Comparison of ENCODE assay signal across 8 cellular contexts in genomic region chr11:78030429-78031325, GRCh38. TPM values are rescaled to one million over a fixed set of nuclear protein-coding genes. Genes with fewer than 3 reads are reported as not detected.
DNase-seq lines count a peak whose midpoint lies in the region; ATAC-seq lines count a peak whose summit lies in the region.

No MANE protein-coding gene starts in this region.

- ATAC-seq in GM21447 (IDR thresholded peaks at IDR 0.05; ENCODE audit: unreplicated experiment) (no peak), HG02588 (IDR thresholded peaks at IDR 0.05; ENCODE audit: unreplicated experiment) (no peak)
- ATAC-seq in activated CD8-positive, alpha-beta memory T cell treated with anti-CD3 and anti-CD28 coated beads, Interleukin-2, amount 10 ng/mL, durations not matched to agents 7 days and 5 days, result no peak
- ATAC-seq in activated CD4-positive, alpha-beta T cell treated with anti-CD3 and anti-CD28 coated beads for 36 hours, result no peak

- H3K27me3 ChIP-seq in rectal smooth muscle tissue (ENCODE audit: control insufficient read depth, insufficient read depth, low read length), result no peaks in the 10 kb centered on the region

- H3K27ac ChIP-seq in rectal smooth muscle tissue (ENCODE audit: low read depth, low read length), result peak overlapping the region; percentile 17

- H3K27me3 Mint-ChIP-seq in activated CD8-positive, alpha-beta memory T cell treated with anti-CD3 and anti-CD28 coated beads, Interleukin-2, amount 10 ng/mL, durations not matched to agents 7 days and 5 days, result peaks cover 4% of the 10 kb centered on the region
- no peaks in the 10 kb centered on the region for H3K27me3 Mint-ChIP-seq in activated CD4-positive, alpha-beta T cell treated with anti-CD3 and anti-CD28 coated beads for 36 hours

- intact Hi-C loops in activated CD4-positive, alpha-beta T cell treated with anti-CD3 and anti-CD28 coated beads for 36 hours (cut with DNase I, micrococcal nuclease), result no loop called here

- DNase-seq in Jurkat, Clone E6-1 (ENCODE audit: low read depth, low spot score), result peak; percentile 14
- peak; percentile 96 for DNase-seq in RPMI7951 (ENCODE audit: low read depth)
- peak; percentile 98 for DNase-seq in globus pallidus (ENCODE audit: low spot score)
- DNase-seq in activated CD8-positive, alpha-beta memory T cell treated with anti-CD3 and anti-CD28 coated beads, Interleukin-2, amount 10 ng/mL, durations not matched to agents 7 days and 5 days, result no peak
- no peak for DNase-seq in activated CD4-positive, alpha-beta T cell treated with anti-CD3 and anti-CD28 coated beads for 36 hours

- no peak overlapping the region for H3K9ac ChIP-seq in rectal smooth muscle tissue (ENCODE audit: low read length)

- CTCF ChIA-PET in activated CD8-positive, alpha-beta memory T cell treated with anti-CD3 and anti-CD28 coated beads, Interleukin-2, amount 10 ng/mL, durations not matched to agents 7 days and 5 days (lab: Charles Lee), result no interaction called here
- CTCF ChIA-PET in activated CD4-positive, alpha-beta T cell treated with anti-CD3 and anti-CD28 coated beads for 36 hours (lab: Charles Lee), result interaction anchor here (2.0 kb wide), 1 partner anchor 15 kb away, joined by 11 read pairs; no protein-coding TSS in a partner anchor

- POLR2A ChIA-PET in activated CD4-positive, alpha-beta T cell treated with anti-CD3 and anti-CD28 coated beads for 36 hours (lab: Charles Lee), result interaction anchor here (0.6 to 0.7 kb wide), 2 partner anchors 9 to 47 kb away, joined by 3 to 5 read pairs; no protein-coding TSS in a partner anchor

- no peak overlapping the region for H3K27ac Mint-ChIP-seq in activated CD8-positive, alpha-beta memory T cell treated with anti-CD3 and anti-CD28 coated beads, Interleukin-2, amount 10 ng/mL, durations not matched to agents 7 days and 5 days
- no peak overlapping the region for H3K27ac Mint-ChIP-seq in activated CD4-positive, alpha-beta T cell treated with anti-CD3 and anti-CD28 coated beads for 36 hours

- H3K4me3 ChIP-seq in Jurkat, Clone E6-1 (ENCODE audit: low read length), result no peak overlapping the region
- no peak overlapping the region for H3K4me3 ChIP-seq in rectal smooth muscle tissue (ENCODE audit: low read length)

- H3K4me3 Mint-ChIP-seq in activated CD8-positive, alpha-beta memory T cell treated with anti-CD3 and anti-CD28 coated beads, Interleukin-2, amount 10 ng/mL, durations not matched to agents 7 days and 5 days, result no peak overlapping the region
- no peak overlapping the region for H3K4me3 Mint-ChIP-seq in activated CD4-positive, alpha-beta T cell treated with anti-CD3 and anti-CD28 coated beads for 36 hours

- peaks cover 6% of the 10 kb centered on the region for H3K4me1 ChIP-seq in rectal smooth muscle tissue (ENCODE audit: control insufficient read depth, insufficient read depth, low read length)

- H3K4me1 Mint-ChIP-seq in activated CD8-positive, alpha-beta memory T cell treated with anti-CD3 and anti-CD28 coated beads, Interleukin-2, amount 10 ng/mL, durations not matched to agents 7 days and 5 days, result peaks cover 4% of the 10 kb centered on the region
- H3K4me1 Mint-ChIP-seq in activated CD4-positive, alpha-beta T cell treated with anti-CD3 and anti-CD28 coated beads for 36 hours, result no peaks in the 10 kb centered on the region

- H3K36me3 Mint-ChIP-seq in activated CD8-positive, alpha-beta memory T cell treated with anti-CD3 and anti-CD28 coated beads, Interleukin-2, amount 10 ng/mL, durations not matched to agents 7 days and 5 days, result no peaks in the 10 kb centered on the region
- H3K36me3 Mint-ChIP-seq in activated CD4-positive, alpha-beta T cell treated with anti-CD3 and anti-CD28 coated beads for 36 hours (ENCODE audit: low read depth), result no peaks in the 10 kb centered on the region

- no peaks in the 10 kb centered on the region for H3K36me3 ChIP-seq in rectal smooth muscle tissue (ENCODE audit: control insufficient read depth, insufficient read depth, low read length)

- no peaks in the 10 kb centered on the region for H3K9me3 Mint-ChIP-seq in activated CD8-positive, alpha-beta memory T cell treated with anti-CD3 and anti-CD28 coated beads, Interleukin-2, amount 10 ng/mL, durations not matched to agents 7 days and 5 days (ENCODE audit: low read depth)
- peaks cover 2% of the 10 kb centered on the region for H3K9me3 Mint-ChIP-seq in activated CD4-positive, alpha-beta T cell treated with anti-CD3 and anti-CD28 coated beads for 36 hours (ENCODE audit: low read depth)

RNA-seq across cellular contexts. Expression of gene KCTD14, which starts 7.6 kb away (rescaled TPM):
- polyA plus RNA-seq in Jurkat, Clone E6-1 (2012; ENCODE audit: insufficient read depth, insufficient read length), result not detected
- 7.1 TPM in 2 replicates for total RNA-seq in RPMI7951 (2014; rRNA removed; shearing (Covaris generic))
- total RNA-seq in activated CD8-positive, alpha-beta memory T cell treated with anti-CD3 and anti-CD28 coated beads, Interleukin-2, amount 10 ng/mL, durations not matched to agents 7 days and 5 days, result under 1 TPM; 0.18 to 0.23 TPM
- under 1 TPM; 0.14 to 0.21 TPM for total RNA-seq in activated CD4-positive, alpha-beta T cell treated with anti-CD3 and anti-CD28 coated beads for 36 hours

RNA-seq across cellular contexts. Expression of gene THRSP, which starts 33.0 kb away (rescaled TPM):
- polyA plus RNA-seq in Jurkat, Clone E6-1 (2012; ENCODE audit: insufficient read depth, insufficient read length), result not detected
- not detected in 2 replicates for total RNA-seq in RPMI7951 (2014; rRNA removed; shearing (Covaris generic))
- total RNA-seq in activated CD8-positive, alpha-beta memory T cell treated with anti-CD3 and anti-CD28 coated beads, Interleukin-2, amount 10 ng/mL, durations not matched to agents 7 days and 5 days, result not detected
- not detected for total RNA-seq in activated CD4-positive, alpha-beta T cell treated with anti-CD3 and anti-CD28 coated beads for 36 hours

RNA-seq across cellular contexts. Expression of gene INTS4, which starts 36.2 kb away (rescaled TPM):
- polyA plus RNA-seq in Jurkat, Clone E6-1 (2012; ENCODE audit: insufficient read depth, insufficient read length), result 34.1 TPM
- total RNA-seq in RPMI7951 (2014; rRNA removed; shearing (Covaris generic)), result 25.3 and 29.7 TPM in 2 replicates
- 10 to 100 TPM; 53.9 to 57.9 TPM for total RNA-seq in activated CD8-positive, alpha-beta memory T cell treated with anti-CD3 and anti-CD28 coated beads, Interleukin-2, amount 10 ng/mL, durations not matched to agents 7 days and 5 days
- total RNA-seq in activated CD4-positive, alpha-beta T cell treated with anti-CD3 and anti-CD28 coated beads for 36 hours, result 10 to 100 TPM; 53.8 to 55.4 TPM

RNA-seq across cellular contexts. Expression of gene NDUFC2, which starts 49.0 kb away (rescaled TPM):
- polyA plus RNA-seq in Jurkat, Clone E6-1 (2012; ENCODE audit: insufficient read depth, insufficient read length), result 271 TPM
- 320 and 392 TPM in 2 replicates for total RNA-seq in RPMI7951 (2014; rRNA removed; shearing (Covaris generic))
- 100 to 1,000 TPM; 179 to 201 TPM for total RNA-seq in activated CD8-positive, alpha-beta memory T cell treated with anti-CD3 and anti-CD28 coated beads, Interleukin-2, amount 10 ng/mL, durations not matched to agents 7 days and 5 days
- total RNA-seq in activated CD4-positive, alpha-beta T cell treated with anti-CD3 and anti-CD28 coated beads for 36 hours, result 100 to 1,000 TPM; 214 to 236 TPM

Comparison
In these comparisons a context has a peak if more than half of its experiments do, and no peak if none do; other contexts are left out.
1. DNase-seq: peak in Jurkat, Clone E6-1 (single experiment), RPMI7951 (single experiment) and globus pallidus (single experiment); none in activated CD8-positive, alpha-beta memory T cell treated with anti-CD3 and anti-CD28 coated beads, Interleukin-2, amount 10 ng/mL, durations not matched to agents 7 days and 5 days (single experiment) and activated CD4-positive, alpha-beta T cell treated with anti-CD3 and anti-CD28 coated beads for 36 hours (single experiment).